Comparison of ENCODE assay signal across 12 cellular contexts in the genomic region with DNA sequence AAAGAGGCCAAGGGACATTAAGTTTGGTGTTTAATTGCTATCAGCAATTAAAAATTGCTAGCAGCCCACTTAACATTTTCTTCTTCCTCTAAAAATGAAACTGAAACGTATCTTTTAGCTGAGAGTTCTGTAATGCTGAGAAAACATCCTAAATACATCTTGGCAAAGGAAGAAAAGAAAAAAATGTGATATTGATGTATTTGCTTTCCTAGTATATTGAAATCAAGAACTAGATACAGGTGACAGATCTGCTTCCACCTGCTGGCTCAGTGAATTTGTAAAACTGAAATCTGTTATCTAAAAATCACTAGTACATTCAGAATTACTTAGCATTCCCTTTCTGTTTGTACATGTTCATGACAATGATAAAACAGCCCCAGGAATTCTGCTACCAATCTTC.
DNase-seq lines count a peak whose midpoint lies in the region; ATAC-seq and TF ChIP-seq lines count a peak whose summit lies in the region.
"Had no signal": no experiment of that assay in that cellular context is flagged by ENCODE, and none has a peak within 500 bp of the region (broad histone marks: within the 10 kb centered on the region; RNA-seq: fewer than 3 reads in every experiment).

No MANE protein-coding gene starts in this region.

- H3K27ac Mint-ChIP-seq in activated T-cell treated with anti-CD3 and anti-CD28 coated beads, Interleukin-2, amount 50 U/mL, for 24 hours: peak overlapping the region; percentile 69
- H3K27ac Mint-ChIP-seq in stimulated activated memory B cell treated with anti-CD40 and anti-IgM and Interleukin-4, amounts not matched to agents 10 μg/mL and 1 μg/mL and 100 μg/mL, for 72 hours: no peak overlapping the region

- peak overlapping the region; percentile 62 for H3K4me3 Mint-ChIP-seq in activated T-cell treated with anti-CD3 and anti-CD28 coated beads, Interleukin-2, amount 50 U/mL, for 24 hours
- peak overlapping the region; percentile 29 for H3K4me3 Mint-ChIP-seq in stimulated activated memory B cell treated with anti-CD40 and anti-IgM and Interleukin-4, amounts not matched to agents 10 μg/mL and 1 μg/mL and 100 μg/mL, for 72 hours

- no peaks in the 10 kb centered on the region for H3K9me3 Mint-ChIP-seq in activated T-cell treated with anti-CD3 and anti-CD28 coated beads, Interleukin-2, amount 50 U/mL, for 24 hours
- no peaks in the 10 kb centered on the region for H3K9me3 Mint-ChIP-seq in stimulated activated memory B cell treated with anti-CD40 and anti-IgM and Interleukin-4, amounts not matched to agents 10 μg/mL and 1 μg/mL and 100 μg/mL, for 72 hours

- H3K4me3 ChIP-seq in epithelial cell of proximal tubule (ENCODE audit: low read depth, low read length): peak overlapping the region; percentile 15

- peaks cover 48% of the 10 kb centered on the region for H3K4me1 Mint-ChIP-seq in activated T-cell treated with anti-CD3 and anti-CD28 coated beads, Interleukin-2, amount 50 U/mL, for 24 hours (ENCODE audit: low read depth)
- H3K4me1 Mint-ChIP-seq in stimulated activated memory B cell treated with anti-CD40 and anti-IgM and Interleukin-4, amounts not matched to agents 10 μg/mL and 1 μg/mL and 100 μg/mL, for 72 hours: peaks cover 21% of the 10 kb centered on the region

- no peaks in the 10 kb centered on the region for H3K36me3 Mint-ChIP-seq in activated T-cell treated with anti-CD3 and anti-CD28 coated beads, Interleukin-2, amount 50 U/mL, for 24 hours (ENCODE audit: low read depth)
- peaks cover 12% of the 10 kb centered on the region for H3K36me3 Mint-ChIP-seq in stimulated activated memory B cell treated with anti-CD40 and anti-IgM and Interleukin-4, amounts not matched to agents 10 μg/mL and 1 μg/mL and 100 μg/mL, for 72 hours

- ATAC-seq in stimulated activated memory B cell treated with anti-CD40 and anti-IgM and Interleukin-4, amounts not matched to agents 10 μg/mL and 1 μg/mL and 100 μg/mL, for 72 hours: no peak
- no peak for ATAC-seq in HG03196 (IDR thresholded peaks at IDR 0.05; ENCODE audit: unreplicated experiment)

- H3K27me3 Mint-ChIP-seq in activated T-cell treated with anti-CD3 and anti-CD28 coated beads, Interleukin-2, amount 50 U/mL, for 24 hours: no peaks in the 10 kb centered on the region
- H3K27me3 Mint-ChIP-seq in stimulated activated memory B cell treated with anti-CD40 and anti-IgM and Interleukin-4, amounts not matched to agents 10 μg/mL and 1 μg/mL and 100 μg/mL, for 72 hours: no peaks in the 10 kb centered on the region

- no peak for DNase-seq in activated T-cell treated with anti-CD3 and anti-CD28 coated beads, Interleukin-2, amount 50 U/mL, for 24 hours
- DNase-seq in activated T-cell treated with anti-CD3 and anti-CD28 coated beads, Interleukin-2, amount 50 U/mL, for 48 hours: no peak
- peak; percentile 28 for DNase-seq in NCI-H2196 (lab: John Stamatoyannopoulos, UW; ENCODE audit: unreplicated experiment)
- DNase-seq in epithelial cell of proximal tubule (ENCODE audit: low read depth): no peak
- DNase-seq in NCI-H2107 treated with DMSO at 0.1 percent for 48 hours (lab: John Stamatoyannopoulos, UW; ENCODE audit: unreplicated experiment): no peak
- no peak for DNase-seq in SKM-1 (lab: John Stamatoyannopoulos, UW; ENCODE audit: unreplicated experiment)
- DNase-seq: adrenal gland, erythroblast, NCI-H748 treated with DMSO at 0.1 percent for 48 hours, T-helper 9 cell had no signal

- no peak for TF ChIP-seq CTCF in epithelial cell of proximal tubule (conservative IDR thresholded peaks at IDR 0.05; ENCODE audit: low read depth, low read length)
